In genomic region chr10:101067356-101068083, GRCh38 we compare ENCODE assay signal across 8 cellular contexts. TPM values are rescaled to one million over a fixed set of nuclear protein-coding genes. Genes with fewer than 3 reads are reported as not detected.
DNase-seq lines count a peak whose midpoint lies in the region; ATAC-seq and TF ChIP-seq lines count a peak whose summit lies in the region.

No MANE protein-coding gene starts in this region.

- DNase-seq in NK-92 treated with Interleukin-12 subunit alpha and Interleukin-12 subunit beta, amount 100 ng/mL, for 24 hours (lab: John Stamatoyannopoulos, UW): peak; percentile 63
- DNase-seq in NK-92 (lab: John Stamatoyannopoulos, UW; ENCODE audit: unreplicated experiment) (no peak), KBM-7 (peak; percentile 95), RWPE2 (ENCODE audit: low spot score) (no peak), foreskin keratinocyte (peak in 1 of 2 donors; percentile 55), stromal cell of bone marrow (ENCODE audit: low read depth) (peak; percentile 61)
- DNase-seq in activated effector memory CD4-positive, alpha-beta T cell treated with Interleukin-2 at 50 U/mL for 16 hours: peak; percentile 63

- ATAC-seq in RWPE2 (ENCODE audit: low read depth) (peak; percentile 35), foreskin keratinocyte (peak; percentile 41)

- TF ChIP-seq CTCF in RWPE2 (IDR thresholded peaks at IDR 0.05; ENCODE audit: poor library complexity, severe bottlenecking) (peak; percentile 95), foreskin keratinocyte (conservative IDR thresholded peaks at IDR 0.05) (peak; percentile 88)

- peak overlapping the region; percentile 93 for H2AFZ ChIP-seq in neuron (ENCODE audit: low read depth, low read length)

- H3K4me1 ChIP-seq in RWPE2 (ENCODE audit: insufficient read depth, poor library complexity, severe bottlenecking): no peaks in the 10 kb centered on the region
- no peaks in the 10 kb centered on the region for H3K4me1 ChIP-seq in foreskin keratinocyte
- H3K4me1 ChIP-seq in neuron (ENCODE audit: insufficient read depth, low read length): peaks cover 26% of the 10 kb centered on the region

- H3K27ac ChIP-seq in RWPE2 (ENCODE audit: poor library complexity, severe bottlenecking) (peak overlapping the region; percentile 36), foreskin keratinocyte (no peak overlapping the region)

- no peaks in the 10 kb centered on the region for H3K27me3 ChIP-seq in RWPE2 (ENCODE audit: insufficient read depth, poor library complexity, severe bottlenecking)
- peaks cover 32% of the 10 kb centered on the region for H3K27me3 ChIP-seq in foreskin keratinocyte
- peaks cover 76% of the 10 kb centered on the region for H3K27me3 ChIP-seq in neuron (ENCODE audit: insufficient read depth, low read length)

- peak overlapping the region; percentile 35 for H3K4me3 ChIP-seq in RWPE2 (ENCODE audit: severe bottlenecking)
- peak overlapping the region; percentile 44 for H3K4me3 ChIP-seq in neuron (ENCODE audit: low read length)

- H3K36me3 ChIP-seq in RWPE2 (ENCODE audit: low read depth): no peaks in the 10 kb centered on the region
- H3K36me3 ChIP-seq in neuron (ENCODE audit: insufficient read depth, low read length): no peaks in the 10 kb centered on the region

- in situ Hi-C loops in KBM-7 (cut with MboI; ENCODE audit: low pct_unique_long_range_greater_than_20kb, low sequenced_read_pairs): no loop called here

- no peaks in the 10 kb centered on the region for H3K9me3 ChIP-seq in RWPE2 (ENCODE audit: severe bottlenecking)
- H3K9me3 ChIP-seq in neuron (ENCODE audit: low read length): no peaks in the 10 kb centered on the region

RNA-seq across cellular contexts. Expression of gene KAZALD1, which starts 5.7 kb away (rescaled TPM):
- 0.27 and 0.32 TPM in 2 replicates for total RNA-seq in foreskin keratinocyte
- 0.26 and 0.37 TPM in 2 replicates for polyA plus RNA-seq in foreskin keratinocyte

RNA-seq across cellular contexts. Expression of gene SFXN3, which starts 36.5 kb away (rescaled TPM):
- 38.8 and 46.0 TPM in 2 replicates for total RNA-seq in foreskin keratinocyte
- 24.1 and 27.9 TPM in 2 replicates for polyA plus RNA-seq in foreskin keratinocyte

RNA-seq across cellular contexts. Expression of gene PDZD7, which starts 36.6 kb away (rescaled TPM):
- total RNA-seq in foreskin keratinocyte: 0.85 TPM in 2 replicates
- polyA plus RNA-seq in foreskin keratinocyte: 0.61 and 0.82 TPM in 2 replicates

Comparison
In these comparisons a context has a peak if more than half of its experiments do, and no peak if none do; other contexts are left out.
1. DNase-seq: peak in NK-92 treated with Interleukin-12 subunit alpha and Interleukin-12 subunit beta, amount 100 ng/mL, for 24 hours (single experiment), KBM-7 (single experiment), activated effector memory CD4-positive, alpha-beta T cell treated with Interleukin-2 at 50 U/mL for 16 hours (single experiment) and stromal cell of bone marrow (single experiment); none in NK-92 (single experiment) and RWPE2 (single experiment).